ENCODE assay signal across 8 cellular contexts in the genomic region with DNA sequence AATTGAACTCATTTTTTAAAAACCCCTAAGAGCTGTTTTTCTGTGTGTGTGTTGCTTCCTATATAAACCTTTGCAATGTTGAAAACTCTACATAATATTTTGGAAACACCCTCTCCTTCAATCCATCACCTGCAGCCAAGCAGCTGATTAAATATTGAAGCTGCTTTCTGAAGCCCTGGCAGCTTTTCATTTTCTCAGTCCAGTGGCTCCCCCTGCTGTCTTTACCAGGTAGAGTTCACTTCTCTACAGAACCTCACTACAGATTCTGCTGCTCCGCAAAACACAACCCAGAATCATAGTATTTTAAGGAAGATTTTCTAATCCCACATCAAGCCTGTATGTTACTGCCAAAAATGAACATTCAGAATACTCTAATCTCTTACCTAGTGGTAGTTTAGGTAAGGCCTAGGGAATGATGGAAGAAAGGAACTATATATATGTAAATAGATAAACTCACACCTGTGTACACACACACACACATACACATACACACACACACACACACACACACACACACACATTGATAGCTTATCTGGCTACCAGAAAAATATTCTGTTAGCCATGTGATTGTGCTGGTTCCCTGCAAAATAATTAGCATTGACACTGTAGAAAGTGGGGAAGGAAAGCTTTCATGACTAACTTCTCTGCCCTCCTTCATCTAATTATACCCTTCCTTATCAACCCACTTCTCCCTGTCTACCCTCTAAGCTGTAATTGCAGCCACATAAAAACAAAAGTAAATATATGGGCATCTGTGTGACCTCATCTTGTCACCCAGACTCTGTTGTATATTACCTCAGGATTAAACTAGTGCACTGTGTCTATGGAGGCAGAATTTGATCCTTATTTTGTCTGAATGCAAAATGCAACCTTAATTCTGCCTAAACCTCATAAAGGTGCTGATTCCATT.
DNase-seq lines count a peak whose midpoint lies in the region; ATAC-seq and TF ChIP-seq lines count a peak whose summit lies in the region.

No MANE protein-coding gene starts in this region.

- H3K36me3 ChIP-seq in WERI-Rb-1: no peaks in the 10 kb centered on the region

- H3K27ac ChIP-seq in WERI-Rb-1: no peak overlapping the region

- peak; percentile 84 for ATAC-seq in sciatic nerve
- ATAC-seq in GM18519 (IDR thresholded peaks at IDR 0.05; ENCODE audit: low FRiP score, unreplicated experiment): no peak
- ATAC-seq in HG03378 (IDR thresholded peaks at IDR 0.05; ENCODE audit: unreplicated experiment): no peak

- H3K4me3 ChIP-seq in WERI-Rb-1 (ENCODE audit: low read depth, low read length): no peak overlapping the region

- DNase-seq in DMS 273 treated with DMSO at 0.1 percent for 48 hours (lab: John Stamatoyannopoulos, UW) (peak; percentile 19), H4 (ENCODE audit: low spot score) (peak; percentile 35), NCI-H1930 (lab: John Stamatoyannopoulos, UW) (peak; percentile 60 to 82), WERI-Rb-1 (peak; percentile 70), head of caudate nucleus (peak; percentile 9 to 87 (median 71)), sciatic nerve (ENCODE audit: low spot score) (peak; percentile 72)

- TF ChIP-seq CTCF in WERI-Rb-1 (IDR thresholded peaks at IDR 0.05; ENCODE audit: low read depth, low read length): peak; percentile 60

- intact Hi-C loops in head of caudate nucleus (cut with DNase I) (loop anchor here (10.0 kb wide), 2 partner anchors 330 to 580 kb away; no protein-coding TSS in a partner anchor), sciatic nerve (cut with DNase I) (no loop called here)

- H3K27me3 ChIP-seq in WERI-Rb-1 (ENCODE audit: insufficient read depth, low read depth, severe bottlenecking): no peaks in the 10 kb centered on the region

- peaks cover 3% of the 10 kb centered on the region for H3K9me3 ChIP-seq in WERI-Rb-1 (ENCODE audit: severe bottlenecking)

Comparison
In these comparisons a context has a peak if more than half of its experiments do, and no peak if none do; other contexts are left out.
1. DNase-seq: peak in every context shown above with its lines; median percentile 72 in sciatic nerve; 71 in NCI-H1930; 71 in head of caudate nucleus; 70 in WERI-Rb-1; 35 in H4; 19 in DMS 273 treated with DMSO at 0.1 percent for 48 hours.